22 cellular contexts compared by ENCODE assay signal in the genomic region with DNA sequence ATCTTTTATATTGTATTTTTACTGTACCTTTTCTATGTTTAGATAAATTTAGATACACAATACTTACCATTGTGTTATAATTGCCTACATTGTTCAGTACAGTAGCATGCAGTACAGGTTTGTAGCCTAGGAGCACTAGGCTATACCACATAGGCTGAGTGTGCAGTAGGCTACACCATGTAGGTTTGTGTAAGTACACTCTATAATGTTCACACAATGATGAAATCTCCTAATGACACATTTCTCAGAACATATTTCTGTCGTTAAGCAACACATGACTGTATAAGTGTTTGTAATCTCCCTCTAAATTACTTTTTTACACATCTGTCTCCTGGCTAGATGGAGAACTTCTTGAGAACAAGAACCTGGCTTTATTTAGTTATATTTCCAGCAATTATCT. TPM values are rescaled to one million over a fixed set of nuclear protein-coding genes. Genes with fewer than 3 reads are reported as not detected.
"Had no signal": no experiment of that assay in that cellular context is flagged by ENCODE, and none has a peak within 500 bp of the region (broad histone marks: within the 10 kb centered on the region; RNA-seq: fewer than 3 reads in every experiment).

No MANE protein-coding gene starts in this region.

- H3K4me3 Mint-ChIP-seq: immature natural killer cell; naive thymus-derived CD8-positive, alpha-beta T cell; nephron progenitor cell; stimulated activated naive CD8-positive, alpha-beta T cell treated with anti-CD3 and anti-CD28 coated beads, Interleukin-15, amount 100 ng/mL, for 72 hours had no signal

- H3K4me1 ChIP-seq: prostate gland, right atrium auricular region, transverse colon had no signal

- H3K27me3 Mint-ChIP-seq: stimulated activated naive CD8-positive, alpha-beta T cell treated with anti-CD3 and anti-CD28 coated beads, Interleukin-15, amount 100 ng/mL, for 72 hours had no signal

- H3K36me3 ChIP-seq: prostate gland, right atrium auricular region, suprapubic skin, transverse colon had no signal

- H3K4me2 ChIP-seq: smooth muscle cell had no signal

- H3K4me3 ChIP-seq: dorsolateral prefrontal cortex, lung, prostate gland, right atrium auricular region, smooth muscle cell, suprapubic skin, transverse colon had no signal

- H3K4me1 Mint-ChIP-seq: immature natural killer cell; naive thymus-derived CD8-positive, alpha-beta T cell; nephron progenitor cell; stimulated activated naive CD8-positive, alpha-beta T cell treated with anti-CD3 and anti-CD28 coated beads, Interleukin-15, amount 100 ng/mL, for 72 hours had no signal

- H3K9me3 ChIP-seq: prostate gland, suprapubic skin, transverse colon had no signal

- DNase-seq: dorsolateral prefrontal cortex; effector CD4-positive, alpha-beta T cell; hypothalamus; immature natural killer cell; naive thymus-derived CD8-positive, alpha-beta T cell; nephron progenitor cell; nucleus accumbens; stimulated activated CD4-positive, alpha-beta T cell treated with anti-CD3 and anti-CD28 coated beads, Interleukin-12 subunit alpha, Interleukin-12 subunit beta, amount 100 ng/mL, for 4 hours; stimulated activated CD4-positive, alpha-beta T cell treated with anti-CD3 and anti-CD28 coated beads, Interleukin-1b, Interleukin-23, amount 100 ng/mL, for 48 hours; stimulated activated CD4-positive, alpha-beta T cell treated with anti-CD3 and anti-CD28 coated beads, Interleukin-4, amount 100 ng/mL, for 1 hour; stimulated activated CD8-positive, alpha-beta memory T cell treated with anti-CD3 and anti-CD28 coated beads, Interleukin-4, amount 100 ng/mL, for 48 hours; stimulated activated naive CD4-positive, alpha-beta T cell; stimulated activated naive CD8-positive, alpha-beta T cell treated with anti-CD3 and anti-CD28 coated beads, Interleukin-15, amount 100 ng/mL, for 72 hours; transverse colon had no signal

- H3K27ac Mint-ChIP-seq: immature natural killer cell; naive thymus-derived CD8-positive, alpha-beta T cell; nephron progenitor cell; stimulated activated naive CD8-positive, alpha-beta T cell treated with anti-CD3 and anti-CD28 coated beads, Interleukin-15, amount 100 ng/mL, for 72 hours had no signal

- ATAC-seq: esophagus mucosa; naive thymus-derived CD8-positive, alpha-beta T cell; sciatic nerve; stimulated activated naive CD8-positive, alpha-beta T cell treated with anti-CD3 and anti-CD28 coated beads, Interleukin-15, amount 100 ng/mL, for 72 hours had no signal

- H3K27me3 ChIP-seq: dorsolateral prefrontal cortex, right atrium auricular region, suprapubic skin, transverse colon had no signal

- H3K36me3 Mint-ChIP-seq: immature natural killer cell had no signal

- H3K27ac ChIP-seq: dorsolateral prefrontal cortex, epithelial cell of prostate, prostate gland, right atrium auricular region, suprapubic skin, transverse colon had no signal

RNA-seq across cellular contexts. Expression of gene UCHL1, which starts 40.3 kb away (rescaled TPM):
- polyA plus RNA-seq: immature natural killer cell; naive thymus-derived CD8-positive, alpha-beta T cell had no signal
